In the genomic region with DNA sequence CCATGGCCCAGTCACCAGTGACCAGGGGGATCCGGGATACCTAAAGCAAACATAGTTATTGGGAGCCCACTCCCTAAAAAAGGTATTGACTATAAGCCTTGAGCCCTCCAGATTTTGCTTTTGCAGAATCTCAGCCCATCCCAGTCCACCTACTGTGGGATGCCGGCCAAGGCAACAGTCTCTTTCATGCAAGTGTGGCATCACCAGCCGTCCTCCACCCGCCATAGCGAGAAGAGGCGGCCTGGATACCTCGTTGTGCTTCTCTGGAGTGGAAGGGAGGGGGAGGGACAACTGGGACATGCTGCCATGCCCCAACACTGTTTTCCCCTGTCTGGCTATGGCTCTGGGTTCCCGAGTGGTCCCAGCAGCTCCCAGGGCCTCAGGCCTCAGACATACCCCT, we compare ENCODE assay signal across 8 cellular contexts.
"Had no signal": no experiment of that assay in that cellular context is flagged by ENCODE, and none has a peak within 500 bp of the region (broad histone marks: within the 10 kb centered on the region; RNA-seq: fewer than 3 reads in every experiment).

No MANE protein-coding gene starts in this region.

- H3K27ac ChIP-seq: GM23248, HL-60 had no signal

- H3K9ac ChIP-seq: GM23248 had no signal

- H2AFZ ChIP-seq: GM23248 had no signal

- DNase-seq: GOT3, H7, HFFc6, KBM-7 had no signal

- H3K4me3 ChIP-seq: GM23248, HAP-1 had no signal

- ATAC-seq: HCT116 had no signal

- H3K4me1 ChIP-seq: HAP-1 had no signal
